ENCODE assay signal across 16 cellular contexts in genomic region chr12:117080707-117081141, GRCh38. TPM values are rescaled to one million over a fixed set of nuclear protein-coding genes. Genes with fewer than 3 reads are reported as not detected.
DNase-seq lines count a peak whose midpoint lies in the region; ATAC-seq, FAIRE-seq and TF ChIP-seq lines count a peak whose summit lies in the region.
"Had no signal": no experiment of that assay in that cellular context is flagged by ENCODE, and none has a peak within 500 bp of the region (broad histone marks: within the 10 kb centered on the region; RNA-seq: fewer than 3 reads in every experiment).

No MANE protein-coding gene starts in this region.

- H3K4me3 Mint-ChIP-seq in progenitor cell of endocrine pancreas (ENCODE audit: low read depth) = no peak overlapping the region
- H3K4me3 Mint-ChIP-seq: B cell; CD4-positive, alpha-beta T cell had no signal

- H3K4me1 Mint-ChIP-seq in progenitor cell of endocrine pancreas (ENCODE audit: low read depth) = peaks cover 1% of the 10 kb centered on the region

- no peaks in the 10 kb centered on the region for H3K9me1 ChIP-seq in K562 (ENCODE audit: control insufficient read depth, insufficient read depth, low read length)

- H3K79me2 ChIP-seq in K562 (ENCODE audit: control insufficient read depth, insufficient read depth, low read length) = no peaks in the 10 kb centered on the region

- H3K9me3 Mint-ChIP-seq in progenitor cell of endocrine pancreas (ENCODE audit: low read depth) = no peaks in the 10 kb centered on the region
- H3K9me3 Mint-ChIP-seq: CD4-positive, alpha-beta T cell had no signal

- H3K4me3 ChIP-seq in left ventricle myocardium inferior (no peak overlapping the region), H7 (ENCODE audit: insufficient read depth, low read depth, low read length) (no peak overlapping the region), K562 (no peak overlapping the region), body of pancreas (no peak overlapping the region)
- H3K4me3 ChIP-seq: HAP-1 had no signal

- H3K27ac Mint-ChIP-seq in progenitor cell of endocrine pancreas = peak overlapping the region; percentile 49
- H3K27ac Mint-ChIP-seq: B cell; CD4-positive, alpha-beta T cell had no signal

- DNase-seq in left ventricle myocardium inferior = no peak
- DNase-seq in left ventricle myocardium superior = no peak
- peak; percentile 52 for DNase-seq in H7
- no peak for DNase-seq in K562 (ENCODE audit: extremely low read depth in 1 of 4, low spot score in 3 of 4)
- DNase-seq in progenitor cell of endocrine pancreas (ENCODE audit: low spot score, unreplicated experiment) = no peak
- no peak for DNase-seq in activated effector memory CD4-positive, alpha-beta T cell treated with anti-CD3 and anti-CD28 coated beads, Interleukin-2, amount 50 U/mL, for 16 hours
- no peak for DNase-seq in NCI-H1694 (lab: John Stamatoyannopoulos, UW)
- DNase-seq in body of pancreas = no peak
- DNase-seq: CD4-positive, alpha-beta T cell; NCI-H1436; NCI-H2081; SHP77 treated with DMSO at 0.1 percent for 48 hours; SW 1271 had no signal

- CTCF ChIA-PET in K562 (lab: Yijun Ruan, JAX; ENCODE audit: low intra/inter-chr PET ratio) = no interaction called here

- H3K4me1 ChIP-seq in left ventricle myocardium inferior (peaks cover 90% of the 10 kb centered on the region), K562 (replicated peaks in 1 of 2; ENCODE audit: control insufficient read depth in 2 of 2, insufficient read depth in 2 of 2, low read length in 2 of 2) (peaks cover 0 to 17% of the 10 kb centered on the region in 2 experiments; a peak in 4 of 5 replicates), body of pancreas (peaks cover 36% of the 10 kb centered on the region)
- H3K4me1 ChIP-seq: HAP-1 had no signal

- 0 out of 2 replicates have a peak, but pooled peaks cover 5% of the 10 kb centered on the region for H4K20me1 ChIP-seq in K562 (replicated peaks; ENCODE audit: control insufficient read depth, insufficient read depth, low read length)

- H3K27me3 Mint-ChIP-seq in progenitor cell of endocrine pancreas = peaks cover 2% of the 10 kb centered on the region
- H3K27me3 Mint-ChIP-seq: B cell; CD4-positive, alpha-beta T cell had no signal

- ATAC-seq in left ventricle myocardium superior = no peak
- no peak for ATAC-seq in K562
- no peak for ATAC-seq in body of pancreas

- intact Hi-C loops in left ventricle myocardium inferior (cut with micrococcal nuclease) (no loop called here), left ventricle myocardium superior (cut with micrococcal nuclease) (no loop called here), K562 (cut with micrococcal nuclease) (no loop called here), body of pancreas (cut with DNase I) (no loop called here)

- H3K36me3 ChIP-seq in left ventricle myocardium inferior (no peaks in the 10 kb centered on the region), H7 (replicated peaks; ENCODE audit: control insufficient read depth, insufficient read depth, low read length) (no peaks in the 10 kb centered on the region), K562 (ENCODE audit: control insufficient read depth, insufficient read depth, low read length) (peaks cover 6% of the 10 kb centered on the region; the same call in 1 of the 3 replicates), body of pancreas (replicated peaks in 1 of 2; ENCODE audit: insufficient read depth in 1 of 2, low read depth in 2 of 2) (no peaks in the 10 kb centered on the region)
- H3K36me3 ChIP-seq: HAP-1 had no signal

- in situ Hi-C loops in K562 (cut with MboI) = no loop called here

- no peak overlapping the region for H2AFZ ChIP-seq in K562 (ENCODE audit: low read depth, low read length)

- POLR2A ChIA-PET in K562 (lab: Yijun Ruan, JAX) = no interaction called here

- BruUV-seq in K562 (replicated peaks; lab: Mats Ljungman, UMichigan) = no TSS peak

- H3K27ac ChIP-seq in left ventricle myocardium inferior (replicated peaks) = peak overlapping the region; percentile 85
- H3K27ac ChIP-seq in K562 (ENCODE audit: extremely low read depth, low read depth, low read length) = no peak overlapping the region
- peak overlapping the region in 1 of 4 donors; percentile 29 for H3K27ac ChIP-seq in body of pancreas

- no peak overlapping the region for H3K4me2 ChIP-seq in K562 (ENCODE audit: insufficient read depth, low read length)

- TF ChIP-seq CTCF in left ventricle myocardium inferior (IDR thresholded peaks at IDR 0.05; ENCODE audit: borderline replicate concordance) (no peak), K562 (IDR thresholded peaks at IDR 0.05 in 2 of 3, conservative IDR thresholded peaks at IDR 0.05 in 1 of 3; ENCODE audit: insufficient read depth in 2 of 3, low read depth in 1 of 3, low read length in 3 of 3) (no peak), progenitor cell of endocrine pancreas (IDR thresholded peaks at IDR 0.05; ENCODE audit: unreplicated experiment) (no peak), body of pancreas (IDR thresholded peaks at IDR 0.05) (no peak)

- WGBS in K562 (ENCODE audit: insufficient coverage, low coverage, missing lambda C conversion rate) = 53% methylated on average over 3 of the region's 6 CpGs
- 41 to 50% methylated on average over 2 to 6 of the region's 6 CpGs for WGBS in body of pancreas, 2 donors

- H3K9me3 ChIP-seq in left ventricle myocardium inferior (replicated peaks) (no peaks in the 10 kb centered on the region), K562 (replicated peaks; ENCODE audit: control insufficient read depth, insufficient read depth, low read depth, low read length) (no peaks in the 10 kb centered on the region), body of pancreas (no peaks in the 10 kb centered on the region)
- H3K9me3 ChIP-seq: HAP-1 had no signal

- TF ChIP-seq RAD21 in K562 (CRISPR knock-in tag; conservative IDR thresholded peaks at IDR 0.05 in 1 of 2, IDR thresholded peaks at IDR 0.05 in 1 of 2) = no peak

- no peak for TF ChIP-seq EP300 in K562 (IDR thresholded peaks at IDR 0.05; ENCODE audit: low read length)

- FAIRE-seq in K562 (lab: Jason Lieb, UNC) = no peak
- FAIRE-seq: RCC 7860 had no signal

- no peak for TF ChIP-seq POLR2A in K562 (conservative IDR thresholded peaks at IDR 0.05)
- no peak for TF ChIP-seq POLR2A in body of pancreas (IDR thresholded peaks at IDR 0.05)

- no peaks in the 10 kb centered on the region for H3K36me3 Mint-ChIP-seq in progenitor cell of endocrine pancreas (ENCODE audit: insufficient read depth)

- H3K27me3 ChIP-seq in left ventricle myocardium inferior (ENCODE audit: low read depth) = no peaks in the 10 kb centered on the region
- H3K27me3 ChIP-seq in H7 (ENCODE audit: control insufficient read depth, insufficient read depth, low read length) = no peaks in the 10 kb centered on the region
- no peaks in the 10 kb centered on the region for H3K27me3 ChIP-seq in K562 (ENCODE audit: control insufficient read depth in 2 of 2, insufficient read depth in 2 of 2, low read length in 2 of 2)
- no peaks in the 10 kb centered on the region for H3K27me3 ChIP-seq in body of pancreas

- no peak overlapping the region for H3K9ac ChIP-seq in K562 (ENCODE audit: insufficient read depth in 1 of 2, low read depth in 2 of 2, low read length in 2 of 2)

TF ChIP-seq in K562, 482 proteins besides CTCF, POLR2A, EP300 and RAD21:
- no peak for TF ChIP-seq E2F5 (CRISPR knock-in tag; IDR thresholded peaks at IDR 0.05)
- TF ChIP-seq RFX5 (IDR thresholded peaks at IDR 0.05; ENCODE audit: low read depth, low read length) = peak; percentile 80; the same call in 1 of the 2 replicates

RNA-seq across cellular contexts. Expression of gene TESC, which starts 18.5 kb away (rescaled TPM):
- total RNA-seq in left ventricle myocardium inferior (92.1 TPM), left ventricle myocardium superior (115 TPM), K562 (2014; rRNA removed) (25.2 and 30.4 TPM in 2 replicates), K562 (2014; rRNA removed; fragmentation: Illumina TruSeq; extraction: Trizol) (11.5 and 13.4 TPM in 2 replicates), K562 (2015; rRNA removed; fragmentation: Illumina TruSeq; extraction: Trizol) (11.6 and 12.6 TPM in 2 replicates), K562 (2021) (28.9 and 31.6 TPM in 2 replicates), progenitor cell of endocrine pancreas (1.6 and 3.7 TPM in 2 replicates), body of pancreas (100 to 1,000 TPM; 110 to 127 TPM)
- 15.8 and 18.3 TPM in 2 replicates for total RNA-seq in H7 (2014; rRNA removed; shearing (Covaris generic))
- total RNA-seq in K562 (2011; cell fraction: chromatin; rRNA removed; ENCODE audit: low replicate concordance) = 16.2 and 42.2 TPM in 2 replicates
- total RNA-seq in K562 (2011; cell fraction: nucleolus; rRNA removed) = 30.9 and 35.9 TPM in 2 replicates
- 12.6 and 19.2 TPM in 2 replicates for total RNA-seq in K562 (2011; cell fraction: nucleoplasm; rRNA removed)
- polyA plus RNA-seq in K562 (2011; rRNA removed) (21.7 and 25.3 TPM in 2 replicates), K562 (2014; fragmentation: Illumina TruSeq; extraction: Trizol) (17.8 and 20.7 TPM in 2 replicates), K562 (2014; fragmentation: Nextera tagmentation; extraction: Ambion mirVana) (1 to 10 TPM in 1 of 2 experiments, under 1 TPM in 1; 0.96 to 2.0 TPM), K562 (2014; rRNA removed) (31.8 and 32.9 TPM in 2 replicates)
- polyA plus RNA-seq in K562 (2011; cell fraction: cytosol; rRNA removed) = 27.4 and 44.2 TPM in 2 replicates
- polyA plus RNA-seq in K562 (2011; cell fraction: nucleus; rRNA removed) = 24.7 and 34.1 TPM in 2 replicates
- polyA plus RNA-seq in K562 (2012) = 14.6 and 21.7 TPM in 2 replicates
- polyA minus RNA-seq in K562 (2011; rRNA and poly(A)+ RNA removed) = 9.3 and 10.6 TPM in 2 replicates
- polyA minus RNA-seq in K562 (2011; cell fraction: cytosol; rRNA and poly(A)+ RNA removed) = 7.7 and 8.3 TPM in 2 replicates
- polyA minus RNA-seq in K562 (2011; cell fraction: nucleus; rRNA and poly(A)+ RNA removed) = 18.8 and 20.2 TPM in 2 replicates
